Comparison of ENCODE assay signal across 10 cellular contexts in the genomic region with DNA sequence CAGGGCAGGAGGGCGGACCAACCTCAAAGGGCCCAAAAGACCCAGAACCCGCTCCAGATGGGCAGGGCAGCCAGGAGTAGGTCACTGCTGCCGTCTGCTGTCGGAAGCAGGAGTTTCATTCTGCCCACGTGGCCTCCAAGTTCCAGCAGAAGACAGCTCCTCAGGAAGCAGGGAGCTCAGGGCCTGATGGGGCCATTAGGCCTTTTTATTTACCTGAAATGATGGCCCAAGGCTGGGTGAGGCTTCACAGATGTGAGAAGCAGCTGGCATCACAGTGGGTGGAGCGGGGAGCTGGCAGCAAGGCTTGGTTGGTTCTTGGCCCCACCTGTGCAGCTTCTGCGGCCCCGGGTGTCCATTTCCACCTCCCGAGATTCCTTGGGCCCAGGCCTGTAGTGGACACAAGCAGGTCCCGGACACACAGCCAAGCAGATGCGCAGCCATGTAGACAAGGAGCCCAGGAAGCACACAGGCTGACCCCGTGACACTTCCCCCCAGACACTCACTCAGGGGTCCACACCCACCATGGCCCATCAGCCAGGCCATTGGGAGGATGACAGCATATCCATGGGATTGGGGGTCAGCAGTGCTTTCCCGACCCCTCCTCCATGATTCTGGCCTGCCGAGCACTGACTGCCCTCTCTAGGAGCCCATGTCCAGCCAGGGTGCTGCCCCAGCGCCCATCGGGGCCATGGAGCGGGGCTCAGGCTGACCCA. TPM values are rescaled to one million over a fixed set of nuclear protein-coding genes. Genes with fewer than 3 reads are reported as not detected.
DNase-seq lines count a peak whose midpoint lies in the region; ATAC-seq, FAIRE-seq and TF ChIP-seq lines count a peak whose summit lies in the region.
"Had no signal": no experiment of that assay in that cellular context is flagged by ENCODE, and none has a peak within 500 bp of the region (broad histone marks: within the 10 kb centered on the region; RNA-seq: fewer than 3 reads in every experiment).

No MANE protein-coding gene starts in this region.

- H3K36me3 ChIP-seq in left ventricle myocardium inferior, result no peaks in the 10 kb centered on the region
- no peaks in the 10 kb centered on the region for H3K36me3 ChIP-seq in smooth muscle cell (ENCODE audit: low read depth)

- H4K20me1 ChIP-seq in smooth muscle cell (ENCODE audit: low read depth), result no peaks in the 10 kb centered on the region

- H3K4me1 ChIP-seq in left ventricle myocardium inferior (peaks cover 11% of the 10 kb centered on the region), smooth muscle cell (ENCODE audit: low read depth) (no peaks in the 10 kb centered on the region)

- no peak overlapping the region for H3K4me2 ChIP-seq in smooth muscle cell

- DNase-seq in WTC11 (ENCODE audit: low spot score) (peak; percentile 30), left ventricle myocardium inferior (peak; percentile 42), smooth muscle cell (lab: John Stamatoyannopoulos, UW; ENCODE audit: unreplicated experiment) (no peak), DMS114 treated with DMSO at 0.1 percent for 48 hours (lab: John Stamatoyannopoulos, UW; ENCODE audit: unreplicated experiment) (no peak), HTR-8/SVneo (ENCODE audit: insufficient read length, low spot score) (no peak), amniotic stem cell (lab: John Stamatoyannopoulos, UW) (no peak)
- DNase-seq in activated CD4-positive, CD25-positive, alpha-beta regulatory T cell treated with anti-CD3 and anti-CD28 coated beads, Interleukin-2, amount 50 U/mL, for 72 hours, result no peak

- no peak overlapping the region for H3K27ac Mint-ChIP-seq in WTC11

- no peaks in the 10 kb centered on the region for H3K27me3 ChIP-seq in left ventricle myocardium inferior (ENCODE audit: low read depth)
- no peaks in the 10 kb centered on the region for H3K27me3 ChIP-seq in smooth muscle cell (ENCODE audit: low read depth)

- intact Hi-C loops in left ventricle myocardium inferior (cut with micrococcal nuclease), result no loop called here

- no peaks in the 10 kb centered on the region for H3K79me2 ChIP-seq in smooth muscle cell (ENCODE audit: low read depth)

- H3K9ac ChIP-seq in smooth muscle cell (ENCODE audit: low read depth), result no peak overlapping the region

- CTCF ChIA-PET in WTC11 (lab: Charles Lee), result interaction anchor here (0.6 to 1.3 kb wide), 14 partner anchors 9 to 281 kb away, joined by 3 to 9 read pairs (median 4); no protein-coding TSS in a partner anchor

- no peaks in the 10 kb centered on the region for H3F3A ChIP-seq in smooth muscle cell (ENCODE audit: low read depth)

- no peak overlapping the region for H2AFZ ChIP-seq in smooth muscle cell (ENCODE audit: low read depth)

- TF ChIP-seq CTCF in GM12875 (IDR thresholded peaks at IDR 0.05; ENCODE audit: borderline replicate concordance, insufficient read depth, low read depth, low read length) (peak; percentile 22; the same call in 1 of the 2 replicates), WTC11 (IDR thresholded peaks at IDR 0.05) (no peak), left ventricle myocardium inferior (IDR thresholded peaks at IDR 0.05; ENCODE audit: borderline replicate concordance) (peak; percentile 76), smooth muscle cell (IDR thresholded peaks at IDR 0.05; ENCODE audit: borderline replicate concordance, insufficient read depth, poor library complexity, severe bottlenecking) (peak; percentile 18)

- POLR2A ChIA-PET in WTC11 (lab: Charles Lee), result no interaction called here

- peak; percentile 11; the same call in 1 of the 2 replicates for ATAC-seq in WTC11

- H3K4me3 ChIP-seq in GM12875 (ENCODE audit: low read depth, low read length) (no peak overlapping the region), left ventricle myocardium inferior (no peak overlapping the region), smooth muscle cell (no peak overlapping the region)

- H3K9me3 Mint-ChIP-seq in WTC11, result no peaks in the 10 kb centered on the region
- H3K9me3 Mint-ChIP-seq: IgD-negative memory B cell had no signal

- no peak overlapping the region for H3K4me3 Mint-ChIP-seq in WTC11

- no peak for FAIRE-seq in HTR-8/SVneo (lab: Jason Lieb, UNC)

- 91% methylated on average over 17 of the region's 17 CpGs for WGBS in smooth muscle cell (ENCODE audit: low lambda C conversion rate)

- no peaks in the 10 kb centered on the region for H3K9me3 ChIP-seq in left ventricle myocardium inferior (replicated peaks)
- H3K9me3 ChIP-seq in smooth muscle cell (replicated peaks; ENCODE audit: low read depth), result no peaks in the 10 kb centered on the region

- no peaks in the 10 kb centered on the region for H3K36me3 Mint-ChIP-seq in WTC11

- no peaks in the 10 kb centered on the region for H3K4me1 Mint-ChIP-seq in WTC11

- no peaks in the 10 kb centered on the region for H3K27me3 Mint-ChIP-seq in WTC11 (ENCODE audit: low read depth)
- H3K27me3 Mint-ChIP-seq: IgD-negative memory B cell had no signal

- H3K27ac ChIP-seq in left ventricle myocardium inferior (replicated peaks) (no peak overlapping the region), smooth muscle cell (ENCODE audit: low read depth) (no peak overlapping the region)
- H3K27ac ChIP-seq: epithelial cell of prostate had no signal

TF ChIP-seq in WTC11, 78 proteins besides CTCF, POLR2A, EP300 and RAD21:
- TF ChIP-seq CREB1 (CRISPR knock-in tag; IDR thresholded peaks at IDR 0.05) (no peak), PRRX2 (CRISPR knock-in tag; IDR thresholded peaks at IDR 0.05) (no peak)
- TF ChIP-seq, protein P1, sequence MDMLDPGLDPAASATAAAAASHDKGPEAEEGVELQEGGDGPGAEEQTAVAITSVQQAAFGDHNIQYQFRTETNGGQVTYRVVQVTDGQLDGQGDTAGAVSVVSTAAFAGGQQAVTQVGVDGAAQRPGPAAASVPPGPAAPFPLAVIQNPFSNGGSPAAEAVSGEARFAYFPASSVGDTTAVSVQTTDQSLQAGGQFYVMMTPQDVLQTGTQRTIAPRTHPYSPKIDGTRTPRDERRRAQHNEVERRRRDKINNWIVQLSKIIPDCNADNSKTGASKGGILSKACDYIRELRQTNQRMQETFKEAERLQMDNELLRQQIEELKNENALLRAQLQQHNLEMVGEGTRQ (CRISPR knock-in tag; IDR thresholded peaks at IDR 0.05), result peak; percentile 42
- TF ChIP-seq, protein P2, sequence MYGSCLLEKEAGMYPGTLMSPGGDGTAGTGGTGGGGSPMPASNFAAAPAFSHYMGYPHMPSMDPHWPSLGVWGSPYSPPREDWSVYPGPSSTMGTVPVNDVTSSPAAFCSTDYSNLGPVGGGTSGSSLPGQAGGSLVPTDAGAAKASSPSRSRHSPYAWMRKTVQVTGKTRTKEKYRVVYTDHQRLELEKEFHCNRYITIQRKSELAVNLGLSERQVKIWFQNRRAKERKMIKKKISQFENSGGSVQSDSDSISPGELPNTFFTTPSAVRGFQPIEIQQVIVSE (CRISPR knock-in tag; IDR thresholded peaks at IDR 0.05; ENCODE audit: borderline replicate concordance), result no peak

RNA-seq across cellular contexts. Expression of gene C13orf46, which starts 26.4 kb away (rescaled TPM):
- total RNA-seq in WTC11 (2021), result 0.27 to 0.50 TPM (median 0.37 TPM) in 3 replicates
- total RNA-seq in left ventricle myocardium inferior, result 0.33 TPM
- 5.8 TPM in 1 of 2 replicates, not detected in the other for total RNA-seq in smooth muscle cell
- polyA plus RNA-seq in smooth muscle cell, result 0.26 and 0.87 TPM in 2 replicates

Comparison
In these comparisons a context has a peak if more than half of its experiments do, and no peak if none do; other contexts are left out.
1. DNase-seq: peak in WTC11 (single experiment) and left ventricle myocardium inferior (single experiment); none in smooth muscle cell (single experiment), DMS114 treated with DMSO at 0.1 percent for 48 hours (single experiment), HTR-8/SVneo (single experiment), amniotic stem cell (single experiment) and activated CD4-positive, CD25-positive, alpha-beta regulatory T cell treated with anti-CD3 and anti-CD28 coated beads, Interleukin-2, amount 50 U/mL, for 72 hours (single experiment).